1 cellular context compared by ENCODE assay signal in the genomic region with DNA sequence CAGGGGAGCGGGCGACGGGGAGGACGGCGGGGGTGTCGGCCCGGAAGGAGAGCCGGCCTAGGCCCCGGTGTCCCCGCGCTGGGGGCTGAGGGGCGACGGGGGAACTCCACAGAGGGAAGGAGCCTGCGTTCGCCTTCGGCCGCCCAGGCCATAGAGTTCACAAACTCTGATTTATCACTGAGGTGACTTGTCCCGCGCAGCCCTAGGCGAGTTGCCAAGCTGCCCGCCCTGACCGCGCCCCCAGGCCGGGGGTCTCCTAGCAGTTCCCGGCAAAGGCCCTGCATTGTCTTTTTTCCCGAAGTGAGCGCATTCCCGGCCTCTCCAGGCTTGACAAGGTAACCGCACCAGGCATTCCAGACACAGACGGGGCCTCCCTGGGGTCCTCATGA.
TF ChIP-seq lines count a peak whose summit lies in the region.

No MANE protein-coding gene starts in this region.

TF ChIP-seq in A549, 52 proteins besides CTCF, POLR2A, EP300 and RAD21:
- no peak for TF ChIP-seq NFE2L2 (conservative IDR thresholded peaks at IDR 0.05; ENCODE audit: low read length)
- no peak for TF ChIP-seq SMC3 (IDR thresholded peaks at IDR 0.05)
- TF ChIP-seq, protein P1, sequence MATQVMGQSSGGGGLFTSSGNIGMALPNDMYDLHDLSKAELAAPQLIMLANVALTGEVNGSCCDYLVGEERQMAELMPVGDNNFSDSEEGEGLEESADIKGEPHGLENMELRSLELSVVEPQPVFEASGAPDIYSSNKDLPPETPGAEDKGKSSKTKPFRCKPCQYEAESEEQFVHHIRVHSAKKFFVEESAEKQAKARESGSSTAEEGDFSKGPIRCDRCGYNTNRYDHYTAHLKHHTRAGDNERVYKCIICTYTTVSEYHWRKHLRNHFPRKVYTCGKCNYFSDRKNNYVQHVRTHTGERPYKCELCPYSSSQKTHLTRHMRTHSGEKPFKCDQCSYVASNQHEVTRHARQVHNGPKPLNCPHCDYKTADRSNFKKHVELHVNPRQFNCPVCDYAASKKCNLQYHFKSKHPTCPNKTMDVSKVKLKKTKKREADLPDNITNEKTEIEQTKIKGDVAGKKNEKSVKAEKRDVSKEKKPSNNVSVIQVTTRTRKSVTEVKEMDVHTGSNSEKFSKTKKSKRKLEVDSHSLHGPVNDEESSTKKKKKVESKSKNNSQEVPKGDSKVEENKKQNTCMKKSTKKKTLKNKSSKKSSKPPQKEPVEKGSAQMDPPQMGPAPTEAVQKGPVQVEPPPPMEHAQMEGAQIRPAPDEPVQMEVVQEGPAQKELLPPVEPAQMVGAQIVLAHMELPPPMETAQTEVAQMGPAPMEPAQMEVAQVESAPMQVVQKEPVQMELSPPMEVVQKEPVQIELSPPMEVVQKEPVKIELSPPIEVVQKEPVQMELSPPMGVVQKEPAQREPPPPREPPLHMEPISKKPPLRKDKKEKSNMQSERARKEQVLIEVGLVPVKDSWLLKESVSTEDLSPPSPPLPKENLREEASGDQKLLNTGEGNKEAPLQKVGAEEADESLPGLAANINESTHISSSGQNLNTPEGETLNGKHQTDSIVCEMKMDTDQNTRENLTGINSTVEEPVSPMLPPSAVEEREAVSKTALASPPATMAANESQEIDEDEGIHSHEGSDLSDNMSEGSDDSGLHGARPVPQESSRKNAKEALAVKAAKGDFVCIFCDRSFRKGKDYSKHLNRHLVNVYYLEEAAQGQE (IDR thresholded peaks at IDR 0.05): no peak
